In genomic region chr1:209759829-209760359, GRCh38 we compare ENCODE assay signal across 23 cellular contexts. TPM values are rescaled to one million over a fixed set of nuclear protein-coding genes. Genes with fewer than 3 reads are reported as not detected.
DNase-seq lines count a peak whose midpoint lies in the region; ATAC-seq and TF ChIP-seq lines count a peak whose summit lies in the region.
"Had no signal": no experiment of that assay in that cellular context is flagged by ENCODE, and none has a peak within 500 bp of the region (broad histone marks: within the 10 kb centered on the region; RNA-seq: fewer than 3 reads in every experiment).

No MANE protein-coding gene starts in this region.

- H3K4me3 ChIP-seq in psoas muscle = no peak overlapping the region
- H3K4me3 ChIP-seq in PC-9 = no peak overlapping the region
- H3K4me3 ChIP-seq in colonic mucosa = no peak overlapping the region

- intact Hi-C loops in psoas muscle (cut with DNase I) (no loop called here), PC-9 (cut with micrococcal nuclease; ENCODE audit: unreplicated experiment) (no loop called here), colonic mucosa (cut with DNase I) (no loop called here)

- no peak for TF ChIP-seq CTCF in psoas muscle (IDR thresholded peaks at IDR 0.05)
- TF ChIP-seq CTCF in PC-9 (conservative IDR thresholded peaks at IDR 0.05) = no peak
- TF ChIP-seq CTCF in colonic mucosa (IDR thresholded peaks at IDR 0.05) = no peak

- H3K27ac ChIP-seq in psoas muscle = no peak overlapping the region
- H3K27ac ChIP-seq in PC-9 = no peak overlapping the region
- H3K27ac ChIP-seq in colonic mucosa = no peak overlapping the region
- H3K27ac ChIP-seq: epithelial cell of prostate, WERI-Rb-1 had no signal

- 36 to 58% (median 50%) methylated on average over 12 of the region's 12 CpGs for WGBS in psoas muscle, 3 donors

- POLR2A ChIA-PET in T-cell (lab: Charles Lee) (interaction anchor here (0.5 to 1.5 kb wide), 3 partner anchors 10 to 52 kb away, joined by 3 to 5 read pairs (median 4); no protein-coding TSS in a partner anchor), PC-9 (lab: Charles Lee; ENCODE audit: unreplicated experiment) (no interaction called here)

- no peak overlapping the region for H2AFZ ChIP-seq in PC-9

- H3F3A ChIP-seq in PC-9 (ENCODE audit: insufficient read depth, low read depth) = no peaks in the 10 kb centered on the region

- H3K4me1 Mint-ChIP-seq in activated T-cell treated with anti-CD3 and anti-CD28 coated beads, Interleukin-2, amount 50 U/mL, for 72 hours (ENCODE audit: low read depth) = peaks cover 80% of the 10 kb centered on the region
- peaks cover 78 to 92% (median 85%) of the 10 kb centered on the region in 3 donors for H3K4me1 Mint-ChIP-seq in T-cell
- peaks cover 86% of the 10 kb centered on the region for H3K4me1 Mint-ChIP-seq in central memory CD8-positive, alpha-beta T cell

- ATAC-seq in activated T-cell treated with anti-CD3 and anti-CD28 coated beads, Interleukin-2, amount 50 U/mL, for 72 hours (replicated peaks in 1 of 2) = no peak
- ATAC-seq in T-cell (replicated peaks in 1 of 4) = no peak
- ATAC-seq in central memory CD8-positive, alpha-beta T cell (replicated peaks; ENCODE audit: extremely low read depth, poor library complexity, severe bottlenecking) = no peak
- ATAC-seq in psoas muscle = peak in 3 of 4 donors; percentile 32 to 46 (median 45)

- no peaks in the 10 kb centered on the region for H3K9me3 Mint-ChIP-seq in activated T-cell treated with anti-CD3 and anti-CD28 coated beads, Interleukin-2, amount 50 U/mL, for 72 hours
- H3K9me3 Mint-ChIP-seq in T-cell = no peaks in the 10 kb centered on the region
- no peaks in the 10 kb centered on the region for H3K9me3 Mint-ChIP-seq in central memory CD8-positive, alpha-beta T cell
- H3K9me3 Mint-ChIP-seq: nephron had no signal

- no peaks in the 10 kb centered on the region for H3K27me3 ChIP-seq in psoas muscle (ENCODE audit: insufficient read depth in 3 of 3, low read length in 2 of 3)
- H3K27me3 ChIP-seq in PC-9 (ENCODE audit: insufficient read depth, low read depth) = peaks cover 5% of the 10 kb centered on the region; the same call in 1 of the 2 replicates
- H3K27me3 ChIP-seq in colonic mucosa = no peaks in the 10 kb centered on the region

- no peaks in the 10 kb centered on the region for H3K9me2 ChIP-seq in PC-9 (ENCODE audit: insufficient read depth)

- BruUV-seq in PC-9 (replicated peaks; lab: Mats Ljungman, UMichigan) = no TSS peak

- H3K4me1 ChIP-seq in psoas muscle = no peaks in the 10 kb centered on the region
- H3K4me1 ChIP-seq in PC-9 (replicated peaks; ENCODE audit: insufficient read depth) = no peaks in the 10 kb centered on the region
- H3K4me1 ChIP-seq in colonic mucosa = no peaks in the 10 kb centered on the region

- H3K27ac Mint-ChIP-seq in activated T-cell treated with anti-CD3 and anti-CD28 coated beads, Interleukin-2, amount 50 U/mL, for 72 hours = peak overlapping the region; percentile 41
- H3K27ac Mint-ChIP-seq in T-cell = peak overlapping the region; percentile 99
- H3K27ac Mint-ChIP-seq in central memory CD8-positive, alpha-beta T cell (ENCODE audit: low read depth) = peak overlapping the region; percentile 93
- H3K27ac Mint-ChIP-seq: nephron had no signal

- peaks cover 26 to 78% of the 10 kb centered on the region in 2 donors for H3K36me3 Mint-ChIP-seq in activated T-cell treated with anti-CD3 and anti-CD28 coated beads, Interleukin-2, amount 50 U/mL, for 72 hours (ENCODE audit: insufficient read depth in 2 of 2)
- peaks cover 59% of the 10 kb centered on the region for H3K36me3 Mint-ChIP-seq in T-cell
- peaks cover 64% of the 10 kb centered on the region for H3K36me3 Mint-ChIP-seq in central memory CD8-positive, alpha-beta T cell (ENCODE audit: insufficient read depth)

- no peak for DNase-seq in activated T-cell treated with anti-CD3 and anti-CD28 coated beads, Interleukin-2, amount 50 U/mL, for 72 hours
- no peak for DNase-seq in activated T-cell treated with anti-CD3 and anti-CD28 coated beads for 4 hours
- no peak for DNase-seq in T-cell
- no peak for DNase-seq in central memory CD8-positive, alpha-beta T cell (ENCODE audit: low spot score in 2 of 2)
- no peak for DNase-seq in psoas muscle
- no peak for DNase-seq in PC-9
- DNase-seq in inferior parietal cortex (ENCODE audit: extremely low spot score) = no peak
- DNase-seq in colonic mucosa = no peak
- DNase-seq: dermis blood vessel endothelial cell; DND-41; foreskin fibroblast; hippocampal formation; NCI-H1436; NCI-H2171 treated with DMSO at 0.1 percent for 48 hours; NCI-H69; SHP77 treated with DMSO at 0.1 percent for 48 hours; stimulated activated CD4-positive, alpha-beta T cell treated with anti-CD3 and anti-CD28 coated beads, Interleukin-12 subunit alpha, Interleukin-12 subunit beta, amount 100 ng/mL, for 4 hours; WERI-Rb-1 had no signal

- H3K4me3 Mint-ChIP-seq in activated T-cell treated with anti-CD3 and anti-CD28 coated beads, Interleukin-2, amount 50 U/mL, for 72 hours = peak overlapping the region; percentile 33 to 90
- peak overlapping the region; percentile 24 to 92 (median 43) for H3K4me3 Mint-ChIP-seq in T-cell
- peak overlapping the region; percentile 96 for H3K4me3 Mint-ChIP-seq in central memory CD8-positive, alpha-beta T cell
- H3K4me3 Mint-ChIP-seq: nephron had no signal

- no peaks in the 10 kb centered on the region for H3K36me3 ChIP-seq in psoas muscle (ENCODE audit: insufficient read depth in 1 of 2, low read depth in 1 of 2)
- no peaks in the 10 kb centered on the region for H3K36me3 ChIP-seq in PC-9 (ENCODE audit: low read depth)
- no peaks in the 10 kb centered on the region for H3K36me3 ChIP-seq in colonic mucosa
- H3K36me3 ChIP-seq: WERI-Rb-1 had no signal

- H3K79me2 ChIP-seq in PC-9 (ENCODE audit: low read depth) = no peaks in the 10 kb centered on the region

- no peaks in the 10 kb centered on the region for H3K9me3 ChIP-seq in psoas muscle
- H3K9me3 ChIP-seq in PC-9 (ENCODE audit: insufficient read depth, low read depth) = no peaks in the 10 kb centered on the region
- H3K9me3 ChIP-seq in colonic mucosa = no peaks in the 10 kb centered on the region

- H3K9ac ChIP-seq in colonic mucosa (ENCODE audit: low read depth in 2 of 2, low read length in 2 of 2) = no peak overlapping the region

- H4K20me1 ChIP-seq in PC-9 (ENCODE audit: insufficient read depth) = no peaks in the 10 kb centered on the region

- H3K4me2 ChIP-seq in PC-9 = no peak overlapping the region

- CTCF ChIA-PET in T-cell (lab: Charles Lee) (interaction anchor here (1.0 to 2.3 kb wide), 5 partner anchors 10 to 64 kb away, joined by 4 to 11 read pairs (median 5); no protein-coding TSS in a partner anchor), PC-9 (lab: Charles Lee) (interaction anchor here (0.6 kb wide), 1 partner anchor 1758 kb away, joined by 3 read pairs; no protein-coding TSS in a partner anchor)

- no peaks in the 10 kb centered on the region for H3K27me3 Mint-ChIP-seq in activated T-cell treated with anti-CD3 and anti-CD28 coated beads, Interleukin-2, amount 50 U/mL, for 72 hours (ENCODE audit: low read depth)
- H3K27me3 Mint-ChIP-seq in T-cell = no peaks in the 10 kb centered on the region
- no peaks in the 10 kb centered on the region for H3K27me3 Mint-ChIP-seq in central memory CD8-positive, alpha-beta T cell

RNA-seq across cellular contexts. Expression of gene TRAF3IP3, which starts 4.0 kb away (rescaled TPM):
- total RNA-seq in activated T-cell treated with anti-CD3 and anti-CD28 coated beads, Interleukin-2, amount 50 U/mL, for 72 hours = 100 to 1,000 TPM; 127 to 157 TPM
- total RNA-seq in T-cell = 100 to 1,000 TPM; 332 to 502 (median 465) TPM
- total RNA-seq in psoas muscle = 1 to 10 TPM in 3 of 4 donors, under 1 TPM in 1; 0.84 to 2.0 (median 1.8) TPM
- under 1 TPM; 0.23 to 0.35 (median 0.27) TPM for polyA plus RNA-seq in psoas muscle
- total RNA-seq in PC-9 (2021) = not detected in 2 replicates
- total RNA-seq in colonic mucosa = 1 to 10 TPM; 2.0 to 3.2 TPM
- total RNA-seq: dermis blood vessel endothelial cell, lung microvascular endothelial cell, MCF 10A, renal cortical epithelial cell had no signal

RNA-seq across cellular contexts. Expression of gene C1orf74, which starts 24.5 kb away (rescaled TPM):
- 1 to 10 TPM; 2.8 to 3.3 TPM for total RNA-seq in activated T-cell treated with anti-CD3 and anti-CD28 coated beads, Interleukin-2, amount 50 U/mL, for 72 hours
- total RNA-seq in T-cell (1 to 10 TPM in 3 of 5 donors, under 1 TPM in 2; 0.58 to 1.3 (median 1.2) TPM), psoas muscle (1 to 10 TPM in 2 of 4 donors, under 1 TPM in 2; 0.54 to 1.4 (median 0.99) TPM), PC-9 (2021) (4.1 and 5.0 TPM in 2 replicates), colonic mucosa (1 to 10 TPM; 2.2 to 2.9 TPM)
- 1 to 10 TPM in 2 of 3 donors, under 1 TPM in 1; 0.45 to 1.8 (median 1.6) TPM for polyA plus RNA-seq in psoas muscle

RNA-seq across cellular contexts. Expression of gene IRF6, which starts 46.0 kb away (rescaled TPM):
- total RNA-seq in activated T-cell treated with anti-CD3 and anti-CD28 coated beads, Interleukin-2, amount 50 U/mL, for 72 hours = 1 to 10 TPM in 1 of 2 donors, under 1 TPM in 1; 0.49 to 2.3 TPM
- total RNA-seq in T-cell (1 to 10 TPM in 3 of 5 donors, under 1 TPM in 2; 0.16 to 2.6 (median 1.0) TPM), psoas muscle (1 to 10 TPM in 2 of 4 donors, under 1 TPM in 1, not detected in 1; 0.32 to 5.1 (median 1.1) TPM), PC-9 (2021) (46.5 and 50.9 TPM in 2 replicates), colonic mucosa (100 to 1,000 TPM in 1 of 2 donors, 10 to 100 TPM in 1; 87.5 to 133 TPM)
- polyA plus RNA-seq in psoas muscle = under 1 TPM; 0.26 to 0.42 (median 0.31) TPM

RNA-seq across cellular contexts. Expression of gene HSD11B1, which starts 55.2 kb away (rescaled TPM):
- 1 to 10 TPM; 2.1 to 3.1 TPM for total RNA-seq in activated T-cell treated with anti-CD3 and anti-CD28 coated beads, Interleukin-2, amount 50 U/mL, for 72 hours
- total RNA-seq in T-cell (1 to 10 TPM in 1 of 5 donors, under 1 TPM in 1, not detected in 3; 0.41 to 1.1 TPM), psoas muscle (1 to 10 TPM; 1.3 to 3.0 (median 2.1) TPM), PC-9 (2021) (not detected in 2 replicates), colonic mucosa (under 1 TPM; 0.48 to 0.59 TPM)
- 1 to 10 TPM; 1.0 to 2.0 (median 1.2) TPM for polyA plus RNA-seq in psoas muscle
- total RNA-seq: dermis blood vessel endothelial cell, lung microvascular endothelial cell, renal cortical epithelial cell had no signal

Comparison
In these comparisons a context has a peak if more than half of its experiments do, and no peak if none do; other contexts are left out.
1. ATAC-seq: peak in psoas muscle (3 of 4); none in activated T-cell treated with anti-CD3 and anti-CD28 coated beads, Interleukin-2, amount 50 U/mL, for 72 hours (0 of 2), T-cell (0 of 4) and central memory CD8-positive, alpha-beta T cell (single experiment).
2. H3K27ac Mint-ChIP-seq: peak in every context shown above with its lines; median percentile 99 in T-cell; 93 in central memory CD8-positive, alpha-beta T cell; 41 in activated T-cell treated with anti-CD3 and anti-CD28 coated beads, Interleukin-2, amount 50 U/mL, for 72 hours.
3. H3K4me3 Mint-ChIP-seq: peak in every context shown above with its lines; median percentile 96 in central memory CD8-positive, alpha-beta T cell; 62 in activated T-cell treated with anti-CD3 and anti-CD28 coated beads, Interleukin-2, amount 50 U/mL, for 72 hours; 43 in T-cell.
4. RNA of gene TRAF3IP3, which starts 4.0 kb away (total RNA-seq): 332 to 502 TPM in T-cell and 127 to 157 TPM in activated T-cell treated with anti-CD3 and anti-CD28 coated beads, Interleukin-2, amount 50 U/mL, for 72 hours; 2.0 to 3.2 TPM in colonic mucosa, 0.84 to 2.0 TPM in psoas muscle and not detected in PC-9; every median in the first group is over 10 times any median in the second.